ENCODE assay signal across 9 cellular contexts in genomic region chr13:21344662-21345176, GRCh38.
DNase-seq lines count a peak whose midpoint lies in the region; ATAC-seq, FAIRE-seq and TF ChIP-seq lines count a peak whose summit lies in the region.
"Had no signal": no experiment of that assay in that cellular context is flagged by ENCODE, and none has a peak within 500 bp of the region (broad histone marks: within the 10 kb centered on the region; RNA-seq: fewer than 3 reads in every experiment).

No MANE protein-coding gene starts in this region.

- peaks cover 34% of the 10 kb centered on the region for H3K4me1 Mint-ChIP-seq in CD8-positive, alpha-beta T cell (ENCODE audit: low read depth)

- CTCF ChIA-PET in CD8-positive, alpha-beta T cell (lab: Charles Lee): interaction anchor here (1.0 kb wide), 2 partner anchors 44 to 132 kb away, joined by 3 read pairs; no protein-coding TSS in a partner anchor
- CTCF ChIA-PET in GM12878 (lab: Yijun Ruan, JAX): interaction anchor here (1.7 kb wide), 1 partner anchor 48 kb away, joined by 9 read pairs; no protein-coding TSS in a partner anchor

- no peaks in the 10 kb centered on the region for H3K27me3 Mint-ChIP-seq in CD8-positive, alpha-beta T cell (ENCODE audit: low read depth)

- SMC1A ChIA-PET in GM12878 (lab: Charles Lee; ENCODE audit: uncharacterized antibody, unreplicated experiment): interaction anchor here (1.4 to 1.8 kb wide), 2 partner anchors 46 to 48 kb away, joined by 3 to 7 read pairs; no protein-coding TSS in a partner anchor

- RAD21 ChIA-PET in GM12878 (lab: Charles Lee; ENCODE audit: unreplicated experiment): interaction anchor here (2.3 kb wide), 1 partner anchor 47 kb away, joined by 11 read pairs; no protein-coding TSS in a partner anchor

- no peaks in the 10 kb centered on the region for H3K79me2 ChIP-seq in GM12878 (ENCODE audit: control insufficient read depth, insufficient read depth, low read length)
- H3K79me2 ChIP-seq: parathyroid adenoma had no signal

- H3K27me3 ChIP-seq in CD8-positive, alpha-beta T cell (ENCODE audit: insufficient read depth, low read length): no peaks in the 10 kb centered on the region
- H3K27me3 ChIP-seq in GM12878 (replicated peaks in 1 of 2; ENCODE audit: control insufficient read depth in 2 of 2, insufficient read depth in 2 of 2, low read length in 1 of 2): no peaks in the 10 kb centered on the region

- peaks cover 25% of the 10 kb centered on the region for H3K4me1 ChIP-seq in CD8-positive, alpha-beta T cell (ENCODE audit: insufficient read depth, low read length)
- H3K4me1 ChIP-seq in GM12878 (ENCODE audit: control insufficient read depth, insufficient read depth, low read length): peaks cover 17% of the 10 kb centered on the region
- H3K4me1 ChIP-seq: parathyroid adenoma had no signal

- H3K4me3 Mint-ChIP-seq in CD8-positive, alpha-beta T cell: peak overlapping the region; percentile 70

- H3K9me3 Mint-ChIP-seq in CD8-positive, alpha-beta T cell: no peaks in the 10 kb centered on the region

- peak overlapping the region; percentile 39; the same call in 1 of the 2 replicates for H3K9ac ChIP-seq in GM12878 (ENCODE audit: control insufficient read depth, insufficient read depth, low read length)
- H3K9ac ChIP-seq: parathyroid adenoma had no signal

- no TSS peak for BruUV-seq in GM12878 (replicated peaks; lab: Mats Ljungman, UMichigan)

- TF ChIP-seq POLR2A in GM12878 (IDR thresholded peaks at IDR 0.05; ENCODE audit: low read depth, low read length): 0 out of 2 replicates have a peak, but pooled peaks have one; percentile 37

- peak; percentile 75 for FAIRE-seq in GM12878 (lab: Jason Lieb, UNC)

- ATAC-seq in CD8-positive, alpha-beta T cell: peak; percentile 77
- ATAC-seq in GM19351 (IDR thresholded peaks at IDR 0.05; ENCODE audit: unreplicated experiment): peak; percentile 64
- ATAC-seq in GM12878: peak; percentile 69
- no peak for ATAC-seq in GM19035 (IDR thresholded peaks at IDR 0.05; ENCODE audit: unreplicated experiment)

- H3K4me2 ChIP-seq in GM12878 (ENCODE audit: control insufficient read depth, insufficient read depth): peak overlapping the region; percentile 86

- peak overlapping the region; percentile 84 for H2AFZ ChIP-seq in GM12878 (ENCODE audit: control insufficient read depth, low read depth, low read length)
- H2AFZ ChIP-seq: parathyroid adenoma had no signal

- H3K27ac Mint-ChIP-seq in CD8-positive, alpha-beta T cell: peak overlapping the region; percentile 88

- in situ Hi-C loops in GM12878 (cut with MboI): no loop called here

- POLR2A ChIA-PET in CD8-positive, alpha-beta T cell (lab: Charles Lee): no interaction called here
- POLR2A ChIA-PET in GM12878 (lab: Charles Lee): no interaction called here

- H4K20me1 ChIP-seq in GM12878 (ENCODE audit: control insufficient read depth, insufficient read depth): no peaks in the 10 kb centered on the region

- peak; percentile 1 to 66 (median 26) for DNase-seq in CD8-positive, alpha-beta T cell
- peak; percentile 47 for DNase-seq in MV-4-11 (lab: John Stamatoyannopoulos, UW)
- DNase-seq in GM12878 (ENCODE audit: low read depth, low spot score): no peak
- no peak for DNase-seq in COR-L47 (lab: John Stamatoyannopoulos, UW)
- DNase-seq in GM19240 (ENCODE audit: insufficient read length, low spot score): no peak
- no peak for DNase-seq in Ammon's horn (ENCODE audit: low spot score)

- intact Hi-C loops in CD8-positive, alpha-beta T cell (cut with DNase I, micrococcal nuclease): loop anchor here in 1 of 2 experiments (2.0 kb wide), 1 partner anchor 46 kb away; no protein-coding TSS in a partner anchor
- intact Hi-C loops in GM12878 (cut with micrococcal nuclease; ENCODE audit: unreplicated experiment): no loop called here

- WGBS in GM12878 (ENCODE audit: insufficient coverage, insufficient replicate concordance, low lambda C conversion rate, missing lambda C conversion rate): 35% methylated on average over 9 of the region's 9 CpGs

- no peaks in the 10 kb centered on the region for H3K9me3 ChIP-seq in CD8-positive, alpha-beta T cell (ENCODE audit: low read length)
- no peaks in the 10 kb centered on the region for H3K9me3 ChIP-seq in GM12878 (replicated peaks; ENCODE audit: control insufficient read depth, insufficient read depth, low read length)

- no peak for TF ChIP-seq CTCF in CD8-positive, alpha-beta T cell (IDR thresholded peaks at IDR 0.05)
- no peak for TF ChIP-seq CTCF in GM12878 (IDR thresholded peaks at IDR 0.05 in 2 of 3, conservative IDR thresholded peaks at IDR 0.05 in 1 of 3; ENCODE audit: control insufficient read depth in 2 of 3, extremely low read depth in 1 of 3, insufficient read depth in 1 of 3, low read depth in 3 of 3, low read length in 3 of 3)

- no peak for TF ChIP-seq EP300 in GM12878 (IDR thresholded peaks at IDR 0.05; ENCODE audit: borderline replicate concordance in 1 of 2, control insufficient read depth in 1 of 2, low read depth in 2 of 2, low read length in 2 of 2)

- no peak for TF ChIP-seq RAD21 in GM12878 (IDR thresholded peaks at IDR 0.05; ENCODE audit: insufficient read depth, low read depth, low read length)

- no peaks in the 10 kb centered on the region for H3K36me3 Mint-ChIP-seq in CD8-positive, alpha-beta T cell

- H3K27ac ChIP-seq in CD8-positive, alpha-beta T cell (ENCODE audit: low read depth, low read length): peak overlapping the region; percentile 18
- H3K27ac ChIP-seq in GM12878 (ENCODE audit: control insufficient read depth, insufficient read depth): peak overlapping the region; percentile 39
- H3K27ac ChIP-seq: parathyroid adenoma had no signal

- peak overlapping the region; percentile 10 for H3K4me3 ChIP-seq in CD8-positive, alpha-beta T cell (ENCODE audit: low read depth, low read length)
- peak overlapping the region; percentile 41; the same call in 1 of the 2 replicates for H3K4me3 ChIP-seq in GM12878

- no peaks in the 10 kb centered on the region for H3K36me3 ChIP-seq in CD8-positive, alpha-beta T cell (ENCODE audit: insufficient read depth, low read length)
- no peaks in the 10 kb centered on the region for H3K36me3 ChIP-seq in GM12878 (ENCODE audit: control insufficient read depth in 2 of 2, insufficient read depth in 2 of 2, low read length in 1 of 2)

TF ChIP-seq in GM12878, 131 proteins besides CTCF, POLR2A, EP300 and RAD21:
- no peak for TF ChIP-seq IKZF2 (IDR thresholded peaks at IDR 0.05)
- TF ChIP-seq CBFB (IDR thresholded peaks at IDR 0.05; ENCODE audit: low read depth): peak; percentile 39; the same call in 1 of the 2 replicates

Comparison
In these comparisons a context has a peak if more than half of its experiments do, and no peak if none do; other contexts are left out.
1. DNase-seq: peak in CD8-positive, alpha-beta T cell (7 of 7) and MV-4-11 (single experiment); none in GM12878 (single experiment), COR-L47 (single experiment), GM19240 (single experiment) and Ammon's horn (single experiment).